Comparison of ENCODE assay signal across 12 cellular contexts in the genomic region with DNA sequence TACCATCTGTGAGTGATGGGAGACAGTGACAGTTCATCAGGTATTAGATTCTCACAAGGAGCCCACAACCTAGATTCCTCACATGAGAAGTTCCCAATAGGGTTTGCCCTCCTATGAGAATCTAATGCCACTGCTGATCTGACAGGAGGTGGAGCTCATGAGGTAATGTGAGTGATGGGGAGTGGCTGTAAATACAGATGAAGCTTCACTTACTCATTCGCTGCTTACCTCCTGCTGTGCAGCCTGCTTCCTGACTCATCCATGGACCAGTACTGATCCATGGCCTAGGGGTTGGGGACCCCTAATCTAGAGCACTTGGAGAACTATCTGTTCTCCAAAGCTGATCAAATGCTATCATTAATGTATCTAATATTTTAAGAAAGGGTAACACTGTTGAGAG. TPM values are rescaled to one million over a fixed set of nuclear protein-coding genes. Genes with fewer than 3 reads are reported as not detected.
A peak's percentile ranks its signal among the peaks of the same experiment; 100 is the strongest.
DNase-seq lines count a peak whose midpoint lies in the region; ATAC-seq and TF ChIP-seq lines count a peak whose summit lies in the region.
"Had no signal": no experiment of that assay in that cellular context is flagged by ENCODE, and none has a peak within 500 bp of the region (broad histone marks: within the 10 kb centered on the region; RNA-seq: fewer than 3 reads in every experiment).

No MANE protein-coding gene starts in this region.

- dilution Hi-C loops in IMR-90 (cut with HindIII; ENCODE audit: low sequenced_read_pairs, unreplicated experiment), result no loop called here

- no peak for TF ChIP-seq POLR2A in IMR-90 (IDR thresholded peaks at IDR 0.05; ENCODE audit: low read depth, low read length)

- peak overlapping the region; percentile 48 for H3K27ac Mint-ChIP-seq in activated naive CD8-positive, alpha-beta T cell treated with anti-CD3 and anti-CD28 coated beads for 36 hours

- no peak overlapping the region for H3K56ac ChIP-seq in IMR-90 (ENCODE audit: extremely low read depth, insufficient read depth, low read length)

- H3K79me1 ChIP-seq in IMR-90 (ENCODE audit: low read depth in 1 of 2, low read length in 2 of 2), result no peaks in the 10 kb centered on the region

- no peaks in the 10 kb centered on the region for H4K20me1 ChIP-seq in IMR-90 (ENCODE audit: insufficient read depth, low read length)

- H2AK9ac ChIP-seq in IMR-90 (replicated peaks; ENCODE audit: low read depth, low read length, poor library complexity), result no peak overlapping the region

- CTCF ChIA-PET in IMR-90 (lab: Yijun Ruan, JAX), result interaction anchor here (0.6 to 1.3 kb wide), 3 partner anchors 10 to 536 kb away, joined by 3 to 5 read pairs (median 4); no protein-coding TSS in a partner anchor

- H3K14ac ChIP-seq in IMR-90 (replicated peaks; ENCODE audit: low read depth, low read length), result no peak overlapping the region

- peaks cover 3% of the 10 kb centered on the region; the same call in 1 of the 2 replicates for H3K36me3 ChIP-seq in IMR-90 (ENCODE audit: control insufficient read depth, insufficient read depth, low read length)

- no peak overlapping the region for H3K27ac ChIP-seq in IMR-90 (ENCODE audit: insufficient read depth, low read length)
- H3K27ac ChIP-seq: colonic mucosa, SK-N-MC had no signal

- no peak overlapping the region for H4K8ac ChIP-seq in IMR-90 (ENCODE audit: low read depth in 2 of 2, low read length in 2 of 2)

- no peaks in the 10 kb centered on the region for H3K27me3 Mint-ChIP-seq in activated naive CD8-positive, alpha-beta T cell treated with anti-CD3 and anti-CD28 coated beads for 36 hours

- H2BK15ac ChIP-seq in IMR-90 (ENCODE audit: low read depth, low read length), result no peak overlapping the region

- no peak for TF ChIP-seq RAD21 in IMR-90 (IDR thresholded peaks at IDR 0.05; ENCODE audit: low read length)

- H3K23ac ChIP-seq in IMR-90 (ENCODE audit: low read depth, low read length), result no peak overlapping the region

- H2BK5ac ChIP-seq in IMR-90 (ENCODE audit: low read depth, low read length, poor library complexity, severe bottlenecking), result no peak overlapping the region

- H3K4me2 ChIP-seq in IMR-90 (ENCODE audit: low read depth, low read length), result no peak overlapping the region

- H3K18ac ChIP-seq in IMR-90 (ENCODE audit: low read depth, low read length), result no peak overlapping the region

- DNase-seq in ELR (ENCODE audit: low read depth) (peak; percentile 35), IMR-90 (peak; percentile 49), kidney tubule cell (ENCODE audit: low spot score) (peak; percentile 86), NCI-H1105 treated with DMSO at 0.1 percent for 48 hours (lab: John Stamatoyannopoulos, UW) (no peak), NCI-H1930 (lab: John Stamatoyannopoulos, UW) (no peak)
- DNase-seq in activated naive CD8-positive, alpha-beta T cell treated with anti-CD3 and anti-CD28 coated beads for 36 hours, result no peak
- DNase-seq: colonic mucosa, NCI-H524, trophoblast cell had no signal

- H3K4me1 Mint-ChIP-seq in activated naive CD8-positive, alpha-beta T cell treated with anti-CD3 and anti-CD28 coated beads for 36 hours, result peaks cover 64% of the 10 kb centered on the region

- in situ Hi-C loops in IMR-90 (cut with MboI; ENCODE audit: low sequenced_read_pairs), result no loop called here

- H2AFZ ChIP-seq in IMR-90 (replicated peaks; ENCODE audit: low read length, poor library complexity), result peak overlapping the region; percentile 32

- H2AK5ac ChIP-seq in IMR-90 (ENCODE audit: low read depth, low read length), result no peak overlapping the region

- H2BK20ac ChIP-seq in IMR-90 (ENCODE audit: low read depth, low read length), result no peak overlapping the region

- H3K27me3 ChIP-seq in IMR-90 (ENCODE audit: control insufficient read depth, insufficient read depth, low read length), result no peaks in the 10 kb centered on the region
- H3K27me3 ChIP-seq: colonic mucosa had no signal

- H3K9me3 Mint-ChIP-seq in activated naive CD8-positive, alpha-beta T cell treated with anti-CD3 and anti-CD28 coated beads for 36 hours, result peaks cover 43% of the 10 kb centered on the region

- intact Hi-C loops in IMR-90 (cut with micrococcal nuclease), result no loop called here

- H3K4me1 ChIP-seq in IMR-90 (ENCODE audit: control insufficient read depth, insufficient read depth, low read length), result no peaks in the 10 kb centered on the region
- H3K4me1 ChIP-seq: colonic mucosa had no signal

- no peak overlapping the region for H4K5ac ChIP-seq in IMR-90 (ENCODE audit: low read depth, low read length)

- no peak for TF ChIP-seq CTCF in IMR-90 (conservative IDR thresholded peaks at IDR 0.05; ENCODE audit: low read depth, low read length)

- no peaks in the 10 kb centered on the region for H3K9me1 ChIP-seq in IMR-90 (ENCODE audit: insufficient read depth, low read length)

- H3K4me3 ChIP-seq in IMR-90 (ENCODE audit: insufficient read depth, low read depth, low read length), result no peak overlapping the region
- H3K4me3 ChIP-seq: colonic mucosa, SK-N-MC had no signal

- no TSS peak for BruUV-seq in IMR-90 (replicated peaks; lab: Mats Ljungman, UMichigan)

- no peaks in the 10 kb centered on the region for H3K9me3 ChIP-seq in IMR-90 (ENCODE audit: control insufficient read depth, insufficient read depth, low read length)
- H3K9me3 ChIP-seq: colonic mucosa had no signal

- ATAC-seq in IMR-90 (ENCODE audit: low read depth), result peak; percentile 46; the same call in 1 of the 2 replicates
- no peak for ATAC-seq in GM18873 (IDR thresholded peaks at IDR 0.05; ENCODE audit: low FRiP score, unreplicated experiment)

- no peak overlapping the region for H2BK120ac ChIP-seq in IMR-90 (ENCODE audit: low read depth, low read length)

- WGBS in IMR-90 (ENCODE audit: extremely low coverage in 2 of 2, insufficient read length in 1 of 2), 2 experiments, result no CpG with 5 or more reads among the region's 1 CpG

- no peak overlapping the region for H3K9ac ChIP-seq in IMR-90 (ENCODE audit: low read depth, low read length)

- no peak overlapping the region for H3K4me3 Mint-ChIP-seq in activated naive CD8-positive, alpha-beta T cell treated with anti-CD3 and anti-CD28 coated beads for 36 hours

- peaks cover 95% of the 10 kb centered on the region for H3K36me3 Mint-ChIP-seq in activated naive CD8-positive, alpha-beta T cell treated with anti-CD3 and anti-CD28 coated beads for 36 hours

- no peak overlapping the region for H4K91ac ChIP-seq in IMR-90 (ENCODE audit: insufficient read depth, low read depth, low read length)

- POLR2A ChIA-PET in IMR-90 (lab: Charles Lee; ENCODE audit: unreplicated experiment), result no interaction called here

- no peak overlapping the region for H3K4ac ChIP-seq in IMR-90 (ENCODE audit: low read depth, low read length)

TF ChIP-seq in IMR-90, 13 proteins besides CTCF, POLR2A, EP300 and RAD21:
- TF ChIP-seq USF2 (IDR thresholded peaks at IDR 0.05; ENCODE audit: low read depth, low read length) (no peak), ELK1 (IDR thresholded peaks at IDR 0.05; ENCODE audit: borderline replicate concordance, low read depth, low read length) (no peak), MAZ (IDR thresholded peaks at IDR 0.05; ENCODE audit: borderline replicate concordance, low read depth, low read length) (no peak), MAFK (IDR thresholded peaks at IDR 0.05; ENCODE audit: low read depth, low read length) (no peak), NFE2L2 (IDR thresholded peaks at IDR 0.05; ENCODE audit: low read depth, low read length) (no peak), CEBPB (IDR thresholded peaks at IDR 0.05; ENCODE audit: low read depth, low read length) (no peak), CHD1 (IDR thresholded peaks at IDR 0.05; ENCODE audit: low read depth, low read length) (no peak), SMC3 (IDR thresholded peaks at IDR 0.05; ENCODE audit: low read depth, low read length) (no peak), RFX5 (IDR thresholded peaks at IDR 0.05; ENCODE audit: low read depth, low read length) (no peak), BHLHE40 (IDR thresholded peaks at IDR 0.05; ENCODE audit: low read depth, low read length) (no peak), RCOR1 (IDR thresholded peaks at IDR 0.05; ENCODE audit: insufficient replicate concordance, low read length) (no peak), MXI1 (IDR thresholded peaks at IDR 0.05; ENCODE audit: borderline replicate concordance, low read depth, low read length) (no peak), FOS (IDR thresholded peaks at IDR 0.05; ENCODE audit: low read depth, low read length) (no peak)
TF ChIP-seq in IMR-90: peak in this region for 0.

RNA-seq across cellular contexts. Expression of gene CLEC2D, which starts 17.7 kb away (rescaled TPM):
- 0.72 and 1.1 TPM in 2 replicates for total RNA-seq in IMR-90 (2012; rRNA removed)
- polyA plus RNA-seq in IMR-90 (2012; rRNA removed), result 0.80 and 1.2 TPM in 2 replicates
- polyA plus RNA-seq in IMR-90 (2012; cell fraction: cytosol; rRNA removed), result 0.05 and 0.08 TPM in 2 replicates
- 2.3 and 18.8 TPM in 2 replicates for polyA plus RNA-seq in IMR-90 (2012; cell fraction: nucleus; rRNA removed; ENCODE audit: low replicate concordance)
- 100 to 1,000 TPM; 270 to 290 TPM for total RNA-seq in activated naive CD8-positive, alpha-beta T cell treated with anti-CD3 and anti-CD28 coated beads for 36 hours

RNA-seq across cellular contexts. Expression of gene CLECL1, which starts 45.7 kb away (rescaled TPM):
- not detected in 2 replicates for total RNA-seq in IMR-90 (2012; rRNA removed)
- polyA plus RNA-seq in IMR-90 (2012; rRNA removed), result not detected in 2 replicates
- polyA plus RNA-seq in IMR-90 (2012; cell fraction: cytosol; rRNA removed), result not detected in 2 replicates
- polyA plus RNA-seq in IMR-90 (2012; cell fraction: nucleus; rRNA removed; ENCODE audit: low replicate concordance), result not detected in 2 replicates
- total RNA-seq in activated naive CD8-positive, alpha-beta T cell treated with anti-CD3 and anti-CD28 coated beads for 36 hours, result 1 to 10 TPM; 6.4 to 7.0 TPM
- total RNA-seq: mesenteric fat pad had no signal

Comparison
In these comparisons a context has a peak if more than half of its experiments do, and no peak if none do; other contexts are left out.
1. DNase-seq: peak in ELR (single experiment), IMR-90 (single experiment) and kidney tubule cell (single experiment); none in activated naive CD8-positive, alpha-beta T cell treated with anti-CD3 and anti-CD28 coated beads for 36 hours (single experiment), NCI-H1105 treated with DMSO at 0.1 percent for 48 hours (single experiment) and NCI-H1930 (0 of 2).
2. RNA of gene CLEC2D, which starts 17.7 kb away (total RNA-seq): 270 to 290 TPM in activated naive CD8-positive, alpha-beta T cell treated with anti-CD3 and anti-CD28 coated beads for 36 hours; 0.72 to 1.1 TPM in IMR-90; every median in the first group is over 100 times any median in the second.